In genomic region chr11:46121328-46121723, GRCh38 we compare ENCODE assay signal across 8 cellular contexts. TPM values are rescaled to one million over a fixed set of nuclear protein-coding genes. Genes with fewer than 3 reads are reported as not detected.
DNase-seq lines count a peak whose midpoint lies in the region; ATAC-seq and TF ChIP-seq lines count a peak whose summit lies in the region.

PHF21A (minus strand) TSS chr11:46121454; CDS start chr11:46084219, 37,235 bp downstream.

- TF ChIP-seq POLR2A in stomach (IDR thresholded peaks at IDR 0.05): peak in 1 of 4 donors; percentile 28

- H3K27ac Mint-ChIP-seq in nephron: peak within 1 kb of the TSS; percentile 93 to 100 (median 99)

- peak within 1 kb of the TSS; percentile 91 to 99 (median 93) for H3K27ac ChIP-seq in stomach

- 0 to 2% (median 0%) methylated on average over 8 to 48 of the region's 49 CpGs for WGBS in stomach, 5 donors

- no peaks in the 10 kb centered on the region for H3K27me3 ChIP-seq in stomach

- no peak for TF ChIP-seq EP300 in stomach (IDR thresholded peaks at IDR 0.05)

- peaks cover 33% of the 10 kb centered on the region for H3K4me1 Mint-ChIP-seq in nephron

- H3K9me3 Mint-ChIP-seq in nephron: no peaks in the 10 kb centered on the region

- intact Hi-C loops in stomach (cut with DNase I; ENCODE audit: low total_unique reads): no loop called here

- ATAC-seq in GM21619 (IDR thresholded peaks at IDR 0.05; ENCODE audit: unreplicated experiment): peak; percentile 52

- peaks cover 6 to 42% (median 27%) of the 10 kb centered on the region in 4 donors for H3K4me1 ChIP-seq in stomach

- H3K36me3 ChIP-seq in stomach: no peaks in the 10 kb centered on the region

- peak within 1 kb of the TSS; percentile 93 to 99 (median 98) for H3K4me3 Mint-ChIP-seq in nephron

- H3K36me3 Mint-ChIP-seq in nephron (ENCODE audit: low read depth): no peaks in the 10 kb centered on the region

- no peak for TF ChIP-seq CTCF in nephron (IDR thresholded peaks at IDR 0.05; ENCODE audit: unreplicated experiment in 3 of 3)
- no peak for TF ChIP-seq CTCF in stomach (IDR thresholded peaks at IDR 0.05)

- peak within 1 kb of the TSS; percentile 82 to 98 (median 89) for H3K4me3 ChIP-seq in stomach

- DNase-seq in DMS53 (lab: John Stamatoyannopoulos, UW) (peak; percentile 95), KG1 (lab: John Stamatoyannopoulos, UW) (peak; percentile 71), RPMI8226 (peak; percentile 90), fibroblast of peridontal ligament (ENCODE audit: extremely low read depth) (peak; percentile 90), stomach (peak; percentile 93)
- peak; percentile 75 to 81 for DNase-seq in activated T-helper 1 cell treated with anti-CD3 and anti-CD28 coated beads, Interleukin-2, amount 50 U/mL, for 16 hours (ENCODE audit: low read depth in 1 of 2, low spot score in 1 of 2)

- H3K9me3 ChIP-seq in stomach: no peaks in the 10 kb centered on the region

- no peaks in the 10 kb centered on the region for H3K27me3 Mint-ChIP-seq in nephron (ENCODE audit: low read depth)

RNA-seq across cellular contexts. Expression of gene PHF21A, which starts in this region (rescaled TPM):
- 10 to 100 TPM in 4 of 5 donors, 1 to 10 TPM in 1; 6.1 to 67.0 (median 22.2) TPM for total RNA-seq in stomach
- 10 to 100 TPM; 10.1 to 15.1 (median 11.9) TPM for polyA plus RNA-seq in stomach

Comparison
In these comparisons a context has a peak if more than half of its experiments do, and no peak if none do; other contexts are left out.
1. Peak in every context shown above with its lines: DNase-seq, ATAC-seq, H3K4me3 ChIP-seq and H3K27ac ChIP-seq.